11 cellular contexts compared by ENCODE assay signal in the genomic region with DNA sequence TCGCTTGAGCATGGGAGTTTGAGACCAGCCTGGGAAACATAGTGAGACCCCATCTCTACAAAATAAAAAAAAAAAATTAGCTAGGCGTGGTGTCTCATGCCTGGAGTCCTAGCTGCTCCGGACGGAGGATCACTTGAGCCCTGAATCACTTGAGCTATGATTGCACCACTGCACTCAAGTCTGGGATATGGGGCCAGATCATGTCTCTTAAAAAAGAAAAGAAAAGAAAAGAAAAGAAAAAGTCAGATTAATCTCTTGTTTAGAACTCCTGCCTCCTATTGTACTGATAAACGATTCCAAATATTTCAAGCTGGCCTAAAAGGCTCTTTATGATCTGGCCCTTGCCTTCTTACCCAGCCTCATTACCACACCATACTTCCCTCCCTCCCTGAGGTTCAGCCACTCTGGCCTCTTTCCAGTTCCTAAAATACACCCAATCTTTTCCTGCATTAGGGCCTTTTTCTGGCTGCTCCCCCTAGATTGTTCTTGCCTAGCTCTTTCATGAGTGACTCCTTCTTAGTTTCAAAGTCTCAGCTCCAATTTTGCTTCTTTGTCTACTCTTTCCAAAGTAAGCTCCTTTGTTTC. TPM values are rescaled to one million over a fixed set of nuclear protein-coding genes. Genes with fewer than 3 reads are reported as not detected.
DNase-seq lines count a peak whose midpoint lies in the region; ATAC-seq lines count a peak whose summit lies in the region.
"Had no signal": no experiment of that assay in that cellular context is flagged by ENCODE, and none has a peak within 500 bp of the region (broad histone marks: within the 10 kb centered on the region; RNA-seq: fewer than 3 reads in every experiment).

No MANE protein-coding gene starts in this region.

- intact Hi-C loops in dendritic cell treated with granulocyte-macrophage colony-stimulating factor and Interleukin-4, amounts not matched to agents 40 ng/mL and 50 ng/mL, for 4 days (cut with micrococcal nuclease) = no loop called here

- H3K9me3 ChIP-seq in muscle layer of duodenum (ENCODE audit: control insufficient read depth in 1 of 2, low read length in 2 of 2) = no peaks in the 10 kb centered on the region
- no peaks in the 10 kb centered on the region for H3K9me3 ChIP-seq in MG63

- H3K4me3 Mint-ChIP-seq in stimulated activated naive CD8-positive, alpha-beta T cell treated with anti-CD3 and anti-CD28 coated beads, Interleukin-15, Interleukin-2, amounts not matched to agents 100 ng/mL and 50 ng/mL, for 24 hours = no peak overlapping the region
- H3K4me3 Mint-ChIP-seq in dendritic cell treated with granulocyte-macrophage colony-stimulating factor and Interleukin-4, amounts not matched to agents 40 ng/mL and 50 ng/mL, for 4 days = peak overlapping the region; percentile 11

- DNase-seq in stimulated activated naive CD8-positive, alpha-beta T cell treated with anti-CD3 and anti-CD28 coated beads, Interleukin-15, Interleukin-2, amounts not matched to agents 100 U/mL and 50 U/mL, for 24 hours = no peak
- DNase-seq in MG63 (no peak), NCI-H2196 treated with DMSO at 0.1 percent for 48 hours (lab: John Stamatoyannopoulos, UW; ENCODE audit: unreplicated experiment) (no peak)
- DNase-seq: effector CD4-positive, alpha-beta T cell; NCI-H1436 treated with DMSO at 0.1 percent for 48 hours had no signal

- H3K9me3 Mint-ChIP-seq in stimulated activated naive CD8-positive, alpha-beta T cell treated with anti-CD3 and anti-CD28 coated beads, Interleukin-15, Interleukin-2, amounts not matched to agents 100 ng/mL and 50 ng/mL, for 24 hours = no peaks in the 10 kb centered on the region
- H3K9me3 Mint-ChIP-seq in dendritic cell treated with granulocyte-macrophage colony-stimulating factor and Interleukin-4, amounts not matched to agents 40 ng/mL and 50 ng/mL, for 4 days = no peaks in the 10 kb centered on the region

- H3K27ac ChIP-seq in muscle layer of duodenum (ENCODE audit: low read length) = peak overlapping the region; percentile 60

- H3K27me3 ChIP-seq in muscle layer of duodenum (ENCODE audit: low read depth, low read length) (no peaks in the 10 kb centered on the region), MG63 (no peaks in the 10 kb centered on the region)

- H3K27me3 Mint-ChIP-seq in stimulated activated naive CD8-positive, alpha-beta T cell treated with anti-CD3 and anti-CD28 coated beads, Interleukin-15, Interleukin-2, amounts not matched to agents 100 ng/mL and 50 ng/mL, for 24 hours = no peaks in the 10 kb centered on the region
- no peaks in the 10 kb centered on the region for H3K27me3 Mint-ChIP-seq in dendritic cell treated with granulocyte-macrophage colony-stimulating factor and Interleukin-4, amounts not matched to agents 40 ng/mL and 50 ng/mL, for 4 days

- ATAC-seq in stimulated activated naive CD8-positive, alpha-beta T cell treated with anti-CD3 and anti-CD28 coated beads, Interleukin-15, Interleukin-2, amounts not matched to agents 100 U/mL and 50 U/mL, for 24 hours = no peak
- ATAC-seq in GM19035 (IDR thresholded peaks at IDR 0.05; ENCODE audit: unreplicated experiment) = no peak
- ATAC-seq in GM21526 (IDR thresholded peaks at IDR 0.05; ENCODE audit: low FRiP score, unreplicated experiment) = no peak
- ATAC-seq: HCT116 had no signal

- peak overlapping the region; percentile 42 for H3K27ac Mint-ChIP-seq in stimulated activated naive CD8-positive, alpha-beta T cell treated with anti-CD3 and anti-CD28 coated beads, Interleukin-15, Interleukin-2, amounts not matched to agents 100 ng/mL and 50 ng/mL, for 24 hours
- peak overlapping the region; percentile 77 for H3K27ac Mint-ChIP-seq in dendritic cell treated with granulocyte-macrophage colony-stimulating factor and Interleukin-4, amounts not matched to agents 40 ng/mL and 50 ng/mL, for 4 days

- H3K4me1 Mint-ChIP-seq in stimulated activated naive CD8-positive, alpha-beta T cell treated with anti-CD3 and anti-CD28 coated beads, Interleukin-15, Interleukin-2, amounts not matched to agents 100 ng/mL and 50 ng/mL, for 24 hours (ENCODE audit: low read depth) = peaks cover 25% of the 10 kb centered on the region
- peaks cover 48% of the 10 kb centered on the region for H3K4me1 Mint-ChIP-seq in dendritic cell treated with granulocyte-macrophage colony-stimulating factor and Interleukin-4, amounts not matched to agents 40 ng/mL and 50 ng/mL, for 4 days (ENCODE audit: low read depth)

- H3K36me3 Mint-ChIP-seq in stimulated activated naive CD8-positive, alpha-beta T cell treated with anti-CD3 and anti-CD28 coated beads, Interleukin-15, Interleukin-2, amounts not matched to agents 100 ng/mL and 50 ng/mL, for 24 hours (ENCODE audit: low read depth) = peaks cover 11% of the 10 kb centered on the region
- H3K36me3 Mint-ChIP-seq in dendritic cell treated with granulocyte-macrophage colony-stimulating factor and Interleukin-4, amounts not matched to agents 40 ng/mL and 50 ng/mL, for 4 days (ENCODE audit: low read depth) = peaks cover 47% of the 10 kb centered on the region

- H3K4me1 ChIP-seq in muscle layer of duodenum (ENCODE audit: control insufficient read depth in 1 of 2, insufficient read depth in 2 of 2, low read length in 2 of 2) = peaks cover 5 to 48% of the 10 kb centered on the region in 2 donors

- H3K36me3 ChIP-seq in muscle layer of duodenum (ENCODE audit: control insufficient read depth in 1 of 2, insufficient read depth in 2 of 2, low read length in 2 of 2) (peaks cover 4 to 5% of the 10 kb centered on the region in 2 donors), MG63 (peaks cover 55% of the 10 kb centered on the region)

- H3K4me3 ChIP-seq in muscle layer of duodenum (ENCODE audit: low read depth in 1 of 2, low read length in 2 of 2) = no peak overlapping the region
- H3K4me3 ChIP-seq in MG63 = no peak overlapping the region

RNA-seq across cellular contexts. Expression of gene VCL, which starts 41.7 kb away (rescaled TPM):
- 109 and 112 TPM in 2 replicates for total RNA-seq in MG63 (2014; rRNA removed; shearing (Covaris generic); ENCODE audit: low replicate concordance)
